9 cellular contexts compared by ENCODE assay signal in the genomic region with DNA sequence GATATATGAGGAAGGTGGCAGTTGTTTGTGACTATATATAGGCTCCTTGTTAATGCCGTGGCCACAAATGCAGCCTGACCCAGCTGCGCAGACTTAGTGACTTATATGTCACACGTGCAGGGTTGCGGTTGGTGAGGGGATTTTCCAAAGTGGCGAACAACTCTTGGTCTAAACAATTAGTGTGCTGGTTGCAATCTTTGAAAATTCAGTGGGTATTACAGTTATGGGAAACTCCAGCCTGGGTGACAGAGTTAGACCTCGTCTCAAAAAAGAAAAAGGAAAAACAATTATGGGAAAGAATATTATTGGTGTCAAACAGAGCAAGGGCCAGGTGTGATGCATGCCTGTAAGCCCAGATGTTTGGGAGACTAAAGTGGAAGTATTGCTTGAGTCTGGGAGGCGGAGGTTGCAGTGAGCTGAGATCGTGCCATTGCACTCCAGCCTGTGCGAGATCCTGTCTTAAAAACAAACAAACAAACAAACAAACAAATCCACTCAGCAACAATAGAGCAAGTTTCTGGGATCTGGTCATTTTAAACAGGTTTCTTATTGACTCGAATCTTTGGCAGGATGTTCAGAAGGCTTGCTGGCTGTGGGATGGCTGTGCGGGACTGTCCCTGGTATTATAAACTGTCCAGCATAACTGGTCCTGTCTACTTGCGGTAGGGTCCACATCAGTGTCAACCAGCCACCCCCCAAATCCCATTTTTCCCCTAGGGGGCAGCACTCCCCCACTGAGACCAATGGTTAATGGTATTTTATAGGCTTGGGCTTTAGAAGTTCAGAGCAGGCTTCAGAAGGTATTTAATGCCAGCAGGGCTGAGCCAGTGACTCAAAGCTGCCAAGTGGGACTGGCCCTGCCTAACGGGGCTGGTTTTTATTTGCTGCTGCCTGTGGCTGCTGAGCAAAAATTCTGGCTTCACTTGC. TPM values are rescaled to one million over a fixed set of nuclear protein-coding genes. Genes with fewer than 3 reads are reported as not detected.
DNase-seq lines count a peak whose midpoint lies in the region; ATAC-seq, FAIRE-seq and TF ChIP-seq lines count a peak whose summit lies in the region.
"Had no signal": no experiment of that assay in that cellular context is flagged by ENCODE, and none has a peak within 500 bp of the region (broad histone marks: within the 10 kb centered on the region; RNA-seq: fewer than 3 reads in every experiment).

No MANE protein-coding gene starts in this region.

- TF ChIP-seq EP300 in Ishikawa (IDR thresholded peaks at IDR 0.05; ENCODE audit: borderline replicate concordance): no peak

- H3K36me3 ChIP-seq in vagina: peaks cover 0 to 9% of the 10 kb centered on the region in 2 donors

- H3K4me1 ChIP-seq in vagina: no peaks in the 10 kb centered on the region

- H3K4me3 ChIP-seq in vagina: no peak overlapping the region
- H3K4me3 ChIP-seq: skin epidermis had no signal

- no peak overlapping the region for H3K27ac ChIP-seq in vagina

- intact Hi-C loops in posterior cingulate gyrus (cut with DNase I): loop anchor here (1.0 kb wide), 1 partner anchor 43 kb away; no protein-coding TSS in a partner anchor
- intact Hi-C loops in vagina (cut with DNase I): no loop called here

- TF ChIP-seq RAD21 in Ishikawa (IDR thresholded peaks at IDR 0.05; ENCODE audit: low read depth): peak; percentile 82

- no peaks in the 10 kb centered on the region for H3K27me3 ChIP-seq in vagina

- no peaks in the 10 kb centered on the region for H3K9me3 ChIP-seq in vagina

- in situ Hi-C loops in G401 (cut with HindIII; ENCODE audit: low sequenced_read_pairs): no loop called here

- FAIRE-seq in frontal cortex (lab: Jason Lieb, UNC): no peak

- TF ChIP-seq POLR2A in vagina (IDR thresholded peaks at IDR 0.05): no peak

- peak; percentile 40 to 50 (median 47) for TF ChIP-seq CTCF in vagina (IDR thresholded peaks at IDR 0.05)

- DNase-seq in G401 (ENCODE audit: low spot score): peak; percentile 63
- peak; percentile 34 to 56 for DNase-seq in SHP77 (lab: John Stamatoyannopoulos, UW)
- DNase-seq in activated effector memory CD4-positive, alpha-beta T cell treated with Interleukin-2 at 50 U/mL for 16 hours: peak; percentile 59
- DNase-seq in frontal cortex (ENCODE audit: low spot score in 2 of 2): peak; percentile 68 to 80
- peak; percentile 38 to 93 (median 80) for DNase-seq in posterior cingulate gyrus
- no peak for DNase-seq in vagina (ENCODE audit: extremely low spot score in 2 of 2)

- peak; percentile 71 for ATAC-seq in GM21526 (IDR thresholded peaks at IDR 0.05; ENCODE audit: low FRiP score, unreplicated experiment)

TF ChIP-seq in Ishikawa, 13 proteins besides CTCF, POLR2A, EP300 and RAD21:
- TF ChIP-seq, protein P1, sequence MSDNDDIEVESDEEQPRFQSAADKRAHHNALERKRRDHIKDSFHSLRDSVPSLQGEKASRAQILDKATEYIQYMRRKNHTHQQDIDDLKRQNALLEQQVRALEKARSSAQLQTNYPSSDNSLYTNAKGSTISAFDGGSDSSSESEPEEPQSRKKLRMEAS (IDR thresholded peaks at IDR 0.05): no peak
- TF ChIP-seq NFIC (IDR thresholded peaks at IDR 0.05): no peak
- TF ChIP-seq, protein P2, sequence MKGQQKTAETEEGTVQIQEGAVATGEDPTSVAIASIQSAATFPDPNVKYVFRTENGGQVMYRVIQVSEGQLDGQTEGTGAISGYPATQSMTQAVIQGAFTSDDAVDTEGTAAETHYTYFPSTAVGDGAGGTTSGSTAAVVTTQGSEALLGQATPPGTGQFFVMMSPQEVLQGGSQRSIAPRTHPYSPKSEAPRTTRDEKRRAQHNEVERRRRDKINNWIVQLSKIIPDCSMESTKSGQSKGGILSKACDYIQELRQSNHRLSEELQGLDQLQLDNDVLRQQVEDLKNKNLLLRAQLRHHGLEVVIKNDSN (IDR thresholded peaks at IDR 0.05): no peak
- TF ChIP-seq, protein P3, sequence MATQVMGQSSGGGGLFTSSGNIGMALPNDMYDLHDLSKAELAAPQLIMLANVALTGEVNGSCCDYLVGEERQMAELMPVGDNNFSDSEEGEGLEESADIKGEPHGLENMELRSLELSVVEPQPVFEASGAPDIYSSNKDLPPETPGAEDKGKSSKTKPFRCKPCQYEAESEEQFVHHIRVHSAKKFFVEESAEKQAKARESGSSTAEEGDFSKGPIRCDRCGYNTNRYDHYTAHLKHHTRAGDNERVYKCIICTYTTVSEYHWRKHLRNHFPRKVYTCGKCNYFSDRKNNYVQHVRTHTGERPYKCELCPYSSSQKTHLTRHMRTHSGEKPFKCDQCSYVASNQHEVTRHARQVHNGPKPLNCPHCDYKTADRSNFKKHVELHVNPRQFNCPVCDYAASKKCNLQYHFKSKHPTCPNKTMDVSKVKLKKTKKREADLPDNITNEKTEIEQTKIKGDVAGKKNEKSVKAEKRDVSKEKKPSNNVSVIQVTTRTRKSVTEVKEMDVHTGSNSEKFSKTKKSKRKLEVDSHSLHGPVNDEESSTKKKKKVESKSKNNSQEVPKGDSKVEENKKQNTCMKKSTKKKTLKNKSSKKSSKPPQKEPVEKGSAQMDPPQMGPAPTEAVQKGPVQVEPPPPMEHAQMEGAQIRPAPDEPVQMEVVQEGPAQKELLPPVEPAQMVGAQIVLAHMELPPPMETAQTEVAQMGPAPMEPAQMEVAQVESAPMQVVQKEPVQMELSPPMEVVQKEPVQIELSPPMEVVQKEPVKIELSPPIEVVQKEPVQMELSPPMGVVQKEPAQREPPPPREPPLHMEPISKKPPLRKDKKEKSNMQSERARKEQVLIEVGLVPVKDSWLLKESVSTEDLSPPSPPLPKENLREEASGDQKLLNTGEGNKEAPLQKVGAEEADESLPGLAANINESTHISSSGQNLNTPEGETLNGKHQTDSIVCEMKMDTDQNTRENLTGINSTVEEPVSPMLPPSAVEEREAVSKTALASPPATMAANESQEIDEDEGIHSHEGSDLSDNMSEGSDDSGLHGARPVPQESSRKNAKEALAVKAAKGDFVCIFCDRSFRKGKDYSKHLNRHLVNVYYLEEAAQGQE (IDR thresholded peaks at IDR 0.05; ENCODE audit: low read depth): no peak
- TF ChIP-seq ZBTB7A (IDR thresholded peaks at IDR 0.05; ENCODE audit: low read depth): no peak
- no peak for TF ChIP-seq TCF12 (IDR thresholded peaks at IDR 0.05; ENCODE audit: low read depth)
- no peak for TF ChIP-seq TAF1 (IDR thresholded peaks at IDR 0.05; ENCODE audit: low read depth)
- no peak for TF ChIP-seq EGR1 (IDR thresholded peaks at IDR 0.05)
- no peak for TF ChIP-seq CEBPB (IDR thresholded peaks at IDR 0.05)
- TF ChIP-seq YY1 (IDR thresholded peaks at IDR 0.05; ENCODE audit: low read depth): no peak
- no peak for TF ChIP-seq CREB1 (IDR thresholded peaks at IDR 0.05; ENCODE audit: low read depth)
- TF ChIP-seq TEAD4 (IDR thresholded peaks at IDR 0.05): no peak
- no peak for TF ChIP-seq FOXM1 (IDR thresholded peaks at IDR 0.05; ENCODE audit: borderline replicate concordance, low read depth)

RNA-seq across cellular contexts. Expression of a gene that starts 15.4 kb away (rescaled TPM):
- 12.7 and 16.6 TPM in 2 replicates for total RNA-seq in G401 (2014; rRNA removed; shearing (Covaris generic))
- total RNA-seq in frontal cortex: 0.41 TPM
- total RNA-seq in vagina: 2.9 TPM

RNA-seq across cellular contexts. Expression of a gene that starts 22.2 kb away (rescaled TPM):
- total RNA-seq in G401 (2014; rRNA removed; shearing (Covaris generic)): 12.1 and 23.8 TPM in 2 replicates
- 5.3 TPM for total RNA-seq in frontal cortex
- total RNA-seq in vagina: 93.5 TPM

RNA-seq across cellular contexts. Expression of a gene that starts 59.6 kb away (rescaled TPM):
- not detected in 2 replicates for total RNA-seq in G401 (2014; rRNA removed; shearing (Covaris generic))
- total RNA-seq in frontal cortex (under 0.01 TPM), vagina (5.6 TPM)

Comparison
In these comparisons a context has a peak if more than half of its experiments do, and no peak if none do; other contexts are left out.
1. DNase-seq: peak in G401 (single experiment), SHP77 (2 of 2), activated effector memory CD4-positive, alpha-beta T cell treated with Interleukin-2 at 50 U/mL for 16 hours (single experiment), frontal cortex (2 of 2) and posterior cingulate gyrus (10 of 10); none in vagina (0 of 2).